ENCODE assay signal across 2 cellular contexts in genomic region chr19:39502640-39503417, GRCh38.
A peak's percentile ranks its signal among the peaks of the same experiment; 100 is the strongest.
TF ChIP-seq lines count a peak whose summit lies in the region.

No MANE protein-coding gene starts in this region.

TF ChIP-seq in HCT116, 20 proteins besides CTCF, POLR2A, EP300 and RAD21 (continued from another document):
- TF ChIP-seq REST (IDR thresholded peaks at IDR 0.05; ENCODE audit: low read depth) (no peak), YY1 (IDR thresholded peaks at IDR 0.05; ENCODE audit: extremely low read depth, insufficient replicate concordance, low read depth, low read length) (no peak), ELF1 (IDR thresholded peaks at IDR 0.05; ENCODE audit: borderline replicate concordance, low read depth) (no peak), MAX (IDR thresholded peaks at IDR 0.05) (peak; percentile 99), POLR2AphosphoS5 (IDR thresholded peaks at IDR 0.05; ENCODE audit: low read depth, low read length) (peak; percentile 26; the same call in 1 of the 2 replicates), TCF7L2 (IDR thresholded peaks at IDR 0.05; ENCODE audit: borderline replicate concordance, extremely low read depth, insufficient read depth, insufficient read length) (no peak), ATF3 (IDR thresholded peaks at IDR 0.05) (no peak), SRF (IDR thresholded peaks at IDR 0.05; ENCODE audit: low read depth) (no peak), EGR1 (IDR thresholded peaks at IDR 0.05; ENCODE audit: low read depth) (no peak), EZH2phosphoT487 (IDR thresholded peaks at IDR 0.05; ENCODE audit: borderline replicate concordance) (no peak), FOSL1 (IDR thresholded peaks at IDR 0.05; ENCODE audit: low read depth) (no peak), ZFX (IDR thresholded peaks at IDR 0.05) (peak; percentile 67; the same call in 1 of the 2 replicates), JUND (IDR thresholded peaks at IDR 0.05) (no peak), CBX3 (IDR thresholded peaks at IDR 0.05; ENCODE audit: low read depth) (peak; percentile 88), SIN3A (IDR thresholded peaks at IDR 0.05; ENCODE audit: low read depth) (no peak), EZH2 (IDR thresholded peaks at IDR 0.05) (no peak)

TF ChIP-seq in SK-N-SH treated with all-trans-retinoic acid at 6 μM for 48 hours, 23 proteins besides CTCF, POLR2A, EP300 and RAD21 (continued from another document):
- TF ChIP-seq PATZ1 (CRISPR knock-in tag; IDR thresholded peaks at IDR 0.05; ENCODE audit: borderline replicate concordance) (no peak), ZFP3 (CRISPR knock-in tag; IDR thresholded peaks at IDR 0.05) (no peak), ARNTL (CRISPR knock-in tag; IDR thresholded peaks at IDR 0.05; ENCODE audit: borderline replicate concordance, low read depth) (no peak), OSR1 (CRISPR knock-in tag; IDR thresholded peaks at IDR 0.05) (no peak), CSDC2 (CRISPR knock-in tag; IDR thresholded peaks at IDR 0.05) (no peak), BACH2 (CRISPR knock-in tag; IDR thresholded peaks at IDR 0.05; ENCODE audit: borderline replicate concordance) (no peak)
